Comparison of ENCODE assay signal across 18 cellular contexts in genomic region chr10:46527241-46527811, GRCh38. TPM values are rescaled to one million over a fixed set of nuclear protein-coding genes. Genes with fewer than 3 reads are reported as not detected.
DNase-seq lines count a peak whose midpoint lies in the region; ATAC-seq, FAIRE-seq and TF ChIP-seq lines count a peak whose summit lies in the region.
"Had no signal": no experiment of that assay in that cellular context is flagged by ENCODE, and none has a peak within 500 bp of the region (broad histone marks: within the 10 kb centered on the region; RNA-seq: fewer than 3 reads in every experiment).

No MANE protein-coding gene starts in this region.

- TF ChIP-seq CTCF in A549 (IDR thresholded peaks at IDR 0.05), result no peak
- no peak for TF ChIP-seq CTCF in glutamatergic neuron (IDR thresholded peaks at IDR 0.05; ENCODE audit: partially characterized antibody, unreplicated experiment)

- H3K9me3 ChIP-seq in A549, result no peaks in the 10 kb centered on the region

- ATAC-seq in A549 (no peak), HG03280 (IDR thresholded peaks at IDR 0.05; ENCODE audit: unreplicated experiment) (no peak), GM21423 (IDR thresholded peaks at IDR 0.05; ENCODE audit: unreplicated experiment) (no peak)

- intact Hi-C loops in posterior cingulate gyrus (cut with DNase I), result no loop called here

- no peak overlapping the region for H3K4me3 Mint-ChIP-seq in glutamatergic neuron (ENCODE audit: unreplicated experiment)
- H3K4me3 Mint-ChIP-seq: activated naive CD4-positive, alpha-beta T cell treated with anti-CD3 and anti-CD28 coated beads, Interleukin-2, amount 50 U/mL, for 24 hours had no signal

- no peaks in the 10 kb centered on the region for H3K36me3 Mint-ChIP-seq in glutamatergic neuron (ENCODE audit: unreplicated experiment)
- H3K36me3 Mint-ChIP-seq: activated naive CD4-positive, alpha-beta T cell treated with anti-CD3 and anti-CD28 coated beads, Interleukin-2, amount 50 U/mL, for 24 hours had no signal

- H3K4me1 ChIP-seq in A549, result peaks cover 81% of the 10 kb centered on the region
- H3K4me1 ChIP-seq: BLaER1 treated with 17β-estradiol and CSF1 and Interleukin-3, amounts not matched to agents 10 nM and 100 nM; parathyroid adenoma had no signal

- TF ChIP-seq POLR2A in A549 (IDR thresholded peaks at IDR 0.05; ENCODE audit: low read length), result no peak

- no peak for FAIRE-seq in A549 (lab: Jason Lieb, UNC)
- FAIRE-seq: bronchial epithelial cell, GM18507 had no signal

- TF ChIP-seq RAD21 in A549 (conservative IDR thresholded peaks at IDR 0.05 in 1 of 2, IDR thresholded peaks at IDR 0.05 in 1 of 2), result no peak

- peaks cover 2% of the 10 kb centered on the region for H3K9me3 Mint-ChIP-seq in glutamatergic neuron (ENCODE audit: unreplicated experiment)
- H3K9me3 Mint-ChIP-seq: activated naive CD4-positive, alpha-beta T cell treated with anti-CD3 and anti-CD28 coated beads, Interleukin-2, amount 50 U/mL, for 24 hours had no signal

- CTCF ChIA-PET in A549 (lab: Yijun Ruan, JAX), result interaction anchor here (1.0 to 2.5 kb wide), 7 partner anchors 13 to 1249 kb away, joined by 3 to 25 read pairs (median 3); no protein-coding TSS in a partner anchor

- H3K27ac Mint-ChIP-seq in glutamatergic neuron (ENCODE audit: unreplicated experiment), result no peak overlapping the region
- H3K27ac Mint-ChIP-seq: activated naive CD4-positive, alpha-beta T cell treated with anti-CD3 and anti-CD28 coated beads, Interleukin-2, amount 50 U/mL, for 24 hours had no signal

- no peaks in the 10 kb centered on the region for H3K27me3 Mint-ChIP-seq in glutamatergic neuron (ENCODE audit: unreplicated experiment)
- H3K27me3 Mint-ChIP-seq: activated naive CD4-positive, alpha-beta T cell treated with anti-CD3 and anti-CD28 coated beads, Interleukin-2, amount 50 U/mL, for 24 hours had no signal

- in situ Hi-C loops in G401 (cut with HindIII; ENCODE audit: low sequenced_read_pairs), result loop anchor here (25.0 kb wide), 1 partner anchor 290 kb away; no protein-coding TSS in a partner anchor

- TF ChIP-seq EP300 in A549 (IDR thresholded peaks at IDR 0.05), result no peak

- H3K4me3 ChIP-seq in A549, result no peak overlapping the region
- H3K4me3 ChIP-seq: BLaER1 treated with 17β-estradiol and CSF1 and Interleukin-3, amounts not matched to agents 10 nM and 100 nM; SK-N-MC had no signal

- H3K4me2 ChIP-seq in A549, result peak overlapping the region; percentile 74
- H3K4me2 ChIP-seq: BLaER1 treated with 17β-estradiol and CSF1 and Interleukin-3, amounts not matched to agents 10 nM and 100 nM had no signal

- H3K27ac ChIP-seq in A549, result peak overlapping the region; percentile 92 to 95
- H3K27ac ChIP-seq: BLaER1 treated with 17β-estradiol and CSF1 and Interleukin-3, amounts not matched to agents 10 nM and 100 nM; parathyroid adenoma; SK-N-MC had no signal

- DNase-seq in A549 (ENCODE audit: low read depth in 1 of 2, low spot score in 1 of 2) (no peak), G401 (ENCODE audit: low spot score) (peak; percentile 78), glutamatergic neuron (peak; percentile 35), posterior cingulate gyrus (peak in 7 of 10 donors; percentile 7 to 87 (median 9)), DMS 273 treated with DMSO at 0.1 percent for 48 hours (lab: John Stamatoyannopoulos, UW) (no peak)
- DNase-seq: activated CD4-positive, alpha-beta T cell treated with anti-CD3 and anti-CD28 coated beads, Interleukin-2, amount 50 U/mL, for 48 hours; DMS153; effector CD8-positive, alpha-beta T cell; hypothalamus; NCI-H1436 treated with DMSO at 0.1 percent for 48 hours had no signal

- WGBS in A549 (ENCODE audit: missing lambda C conversion rate), result 83% methylated on average over 12 of the region's 12 CpGs

- H3K4me1 Mint-ChIP-seq in glutamatergic neuron (ENCODE audit: low read depth, unreplicated experiment), result no peaks in the 10 kb centered on the region
- H3K4me1 Mint-ChIP-seq: activated naive CD4-positive, alpha-beta T cell treated with anti-CD3 and anti-CD28 coated beads, Interleukin-2, amount 50 U/mL, for 24 hours had no signal

- POLR2A ChIA-PET in A549 (lab: Yijun Ruan, JAX), result interaction anchor here (1.1 to 2.0 kb wide), 2 partner anchors 13 to 19 kb away, joined by 4 to 14 read pairs; no protein-coding TSS in a partner anchor

TF ChIP-seq in A549, 52 proteins besides CTCF, POLR2A, EP300 and RAD21 (continues in another document):
- peak; percentile 33; the same call in 1 of the 2 replicates for TF ChIP-seq FOSB (CRISPR knock-in tag; IDR thresholded peaks at IDR 0.05)
- TF ChIP-seq E2F6 (IDR thresholded peaks at IDR 0.05; ENCODE audit: borderline replicate concordance, low read depth), result no peak
- TF ChIP-seq TFCP2L1 (CRISPR knock-in tag; IDR thresholded peaks at IDR 0.05), result peak; percentile 80; the same call in 1 of the 2 replicates
- peak; percentile 66; the same call in 1 of the 2 replicates for TF ChIP-seq HMGXB4 (CRISPR knock-in tag; IDR thresholded peaks at IDR 0.05; ENCODE audit: borderline replicate concordance)
- TF ChIP-seq REST (IDR thresholded peaks at IDR 0.05), result no peak
- TF ChIP-seq ATOH8 (CRISPR knock-in tag; IDR thresholded peaks at IDR 0.05; ENCODE audit: low read depth), result peak; percentile 75; the same call in 1 of the 2 replicates
- TF ChIP-seq EHF (CRISPR knock-in tag; IDR thresholded peaks at IDR 0.05), result peak; percentile 12; the same call in 1 of the 2 replicates
- TF ChIP-seq HOXB5 (CRISPR knock-in tag; IDR thresholded peaks at IDR 0.05), result peak; percentile 13; the same call in 1 of the 2 replicates

RNA-seq across cellular contexts. Expression of gene GPRIN2, which starts 29.1 kb away (rescaled TPM):
- polyA plus RNA-seq in A549 (2011; rRNA removed) (8.8 and 9.4 TPM in 2 replicates), A549 (2017; fragmentation: RNase III; extraction: RNeasy Plus Mini Kit Qiagen cat#74134 plus additional on column Dnase treatment) (25.8 to 29.9 TPM (median 28.6 TPM) in 3 replicates)
- 17.3 and 29.5 TPM in 2 replicates for polyA plus RNA-seq in A549 (2012; cell fraction: cytosol; rRNA removed)
- 62.0 and 88.1 TPM in 2 replicates for polyA plus RNA-seq in A549 (2012; cell fraction: nucleus; rRNA removed)
- 14.3 and 17.6 TPM in 2 replicates for polyA minus RNA-seq in A549 (2011; rRNA and poly(A)+ RNA removed)
- not detected in 2 replicates for total RNA-seq in G401 (2014; rRNA removed; shearing (Covaris generic))
- total RNA-seq in glutamatergic neuron (ENCODE audit: unreplicated experiment), result 3.0 TPM

RNA-seq across cellular contexts. Expression of gene SYT15, which starts 51.6 kb away (rescaled TPM):
- polyA plus RNA-seq in A549 (2011; rRNA removed) (3.3 and 3.5 TPM in 2 replicates), A549 (2017; fragmentation: RNase III; extraction: RNeasy Plus Mini Kit Qiagen cat#74134 plus additional on column Dnase treatment) (2.8 to 3.6 TPM (median 3.2 TPM) in 3 replicates)
- 3.5 and 4.3 TPM in 2 replicates for polyA plus RNA-seq in A549 (2012; cell fraction: cytosol; rRNA removed)
- 4.5 and 4.8 TPM in 2 replicates for polyA plus RNA-seq in A549 (2012; cell fraction: nucleus; rRNA removed)
- 4.1 and 5.5 TPM in 2 replicates for polyA minus RNA-seq in A549 (2011; rRNA and poly(A)+ RNA removed)
- not detected in 2 replicates for total RNA-seq in G401 (2014; rRNA removed; shearing (Covaris generic))
- 2.5 TPM for total RNA-seq in glutamatergic neuron (ENCODE audit: unreplicated experiment)

Comparison
In these comparisons a context has a peak if more than half of its experiments do, and no peak if none do; other contexts are left out.
1. DNase-seq: peak in G401 (single experiment), glutamatergic neuron (single experiment) and posterior cingulate gyrus (7 of 10); none in A549 (0 of 2) and DMS 273 treated with DMSO at 0.1 percent for 48 hours (single experiment).